ENCODE assay signal across 10 cellular contexts in genomic region chr13:35367586-35367985, GRCh38.
"Had no signal": no experiment of that assay in that cellular context is flagged by ENCODE, and none has a peak within 500 bp of the region (broad histone marks: within the 10 kb centered on the region; RNA-seq: fewer than 3 reads in every experiment).

No MANE protein-coding gene starts in this region.

- H3K27ac ChIP-seq: HL-60 had no signal

- H3K4me3 ChIP-seq: GM23338, K562 had no signal

- H3K4me2 ChIP-seq: GM23338 had no signal

- DNase-seq: H9, HCEC 1CT, HFFc6, KG1 had no signal

- ATAC-seq: GM23338, HepG2, K562 had no signal

- H2AFZ ChIP-seq: GM23338 had no signal

- FAIRE-seq: H1, H54, HepG2, K562 had no signal
